Comparison of ENCODE assay signal across 10 cellular contexts in genomic region chr3:128113817-128114794, GRCh38. TPM values are rescaled to one million over a fixed set of nuclear protein-coding genes. Genes with fewer than 3 reads are reported as not detected.
DNase-seq lines count a peak whose midpoint lies in the region; ATAC-seq and TF ChIP-seq lines count a peak whose summit lies in the region.
"Had no signal": no experiment of that assay in that cellular context is flagged by ENCODE, and none has a peak within 500 bp of the region (broad histone marks: within the 10 kb centered on the region; RNA-seq: fewer than 3 reads in every experiment).

No MANE protein-coding gene starts in this region.

- TF ChIP-seq CTCF in activated B cell treated with CpG ODN at 0.5 μM for 24 hours (IDR thresholded peaks at IDR 0.05) = no peak

- H3K36me3 Mint-ChIP-seq in activated CD4-positive, alpha-beta T cell treated with anti-CD3 and anti-CD28 coated beads, Interleukin-2, amount 10 ng/mL, durations not matched to agents 7 days and 5 days (ENCODE audit: low read depth) = peaks cover 57% of the 10 kb centered on the region
- H3K36me3 Mint-ChIP-seq in activated B cell treated with CpG ODN at 0.5 μM for 24 hours (ENCODE audit: low read depth) = peaks cover 65% of the 10 kb centered on the region
- peaks cover 32% of the 10 kb centered on the region for H3K36me3 Mint-ChIP-seq in natural killer cell treated with Interleukin-12 subunit alpha and Interleukin-12 subunit beta and Interleukin-15 and Interleukin-18, amount 100 ng/mL, for 72 hours

- peaks cover 53% of the 10 kb centered on the region for H3K4me1 Mint-ChIP-seq in activated CD4-positive, alpha-beta T cell treated with anti-CD3 and anti-CD28 coated beads, Interleukin-2, amount 10 ng/mL, durations not matched to agents 7 days and 5 days
- H3K4me1 Mint-ChIP-seq in activated B cell treated with CpG ODN at 0.5 μM for 24 hours = peaks cover 27% of the 10 kb centered on the region
- peaks cover 23 to 39% of the 10 kb centered on the region in 2 donors for H3K4me1 Mint-ChIP-seq in natural killer cell treated with Interleukin-12 subunit alpha and Interleukin-12 subunit beta and Interleukin-15 and Interleukin-18, amount 100 ng/mL, for 72 hours (ENCODE audit: low read depth in 2 of 2)

- peak; percentile 70 for ATAC-seq in HG02798 (IDR thresholded peaks at IDR 0.05; ENCODE audit: poor library complexity, unreplicated experiment)
- peak; percentile 31 for ATAC-seq in activated B cell treated with CpG ODN at 0.5 μM for 24 hours (ENCODE audit: low read depth)
- ATAC-seq in natural killer cell treated with Interleukin-12 subunit alpha and Interleukin-12 subunit beta and Interleukin-15 and Interleukin-18, amount 100 ng/mL, for 72 hours = no peak
- ATAC-seq in GM18858 (IDR thresholded peaks at IDR 0.05; ENCODE audit: unreplicated experiment) = no peak

- CTCF ChIA-PET in activated CD4-positive, alpha-beta T cell treated with anti-CD3 and anti-CD28 coated beads, Interleukin-2, amount 10 ng/mL, durations not matched to agents 7 days and 5 days (lab: Charles Lee) = interaction anchor here (0.6 to 1.5 kb wide), 5 partner anchors 10 to 521 kb away, joined by 3 to 6 read pairs (median 4); partner anchors contain the start of gene RUVBL1
- CTCF ChIA-PET in activated B cell treated with CpG ODN at 0.5 μM for 24 hours (lab: Charles Lee) = no interaction called here

- H3K9me3 Mint-ChIP-seq in activated CD4-positive, alpha-beta T cell treated with anti-CD3 and anti-CD28 coated beads, Interleukin-2, amount 10 ng/mL, durations not matched to agents 7 days and 5 days = no peaks in the 10 kb centered on the region
- H3K9me3 Mint-ChIP-seq in activated B cell treated with CpG ODN at 0.5 μM for 24 hours = no peaks in the 10 kb centered on the region
- H3K9me3 Mint-ChIP-seq in natural killer cell treated with Interleukin-12 subunit alpha and Interleukin-12 subunit beta and Interleukin-15 and Interleukin-18, amount 100 ng/mL, for 72 hours = no peaks in the 10 kb centered on the region
- H3K9me3 Mint-ChIP-seq: mesothelial cell of epicardium had no signal

- H3K4me3 Mint-ChIP-seq in activated CD4-positive, alpha-beta T cell treated with anti-CD3 and anti-CD28 coated beads, Interleukin-2, amount 10 ng/mL, durations not matched to agents 7 days and 5 days = peak overlapping the region; percentile 40
- H3K4me3 Mint-ChIP-seq in activated B cell treated with CpG ODN at 0.5 μM for 24 hours = peak overlapping the region; percentile 48
- H3K4me3 Mint-ChIP-seq in natural killer cell treated with Interleukin-12 subunit alpha and Interleukin-12 subunit beta and Interleukin-15 and Interleukin-18, amount 100 ng/mL, for 72 hours = peak overlapping the region; percentile 77
- H3K4me3 Mint-ChIP-seq: mesothelial cell of epicardium had no signal

- H3K27ac Mint-ChIP-seq in activated CD4-positive, alpha-beta T cell treated with anti-CD3 and anti-CD28 coated beads, Interleukin-2, amount 10 ng/mL, durations not matched to agents 7 days and 5 days = peak overlapping the region; percentile 60
- H3K27ac Mint-ChIP-seq in activated B cell treated with CpG ODN at 0.5 μM for 24 hours = peak overlapping the region; percentile 25
- H3K27ac Mint-ChIP-seq in natural killer cell treated with Interleukin-12 subunit alpha and Interleukin-12 subunit beta and Interleukin-15 and Interleukin-18, amount 100 ng/mL, for 72 hours = peak overlapping the region; percentile 55 to 92
- H3K27ac Mint-ChIP-seq: mesothelial cell of epicardium had no signal

- H3K27me3 Mint-ChIP-seq in activated CD4-positive, alpha-beta T cell treated with anti-CD3 and anti-CD28 coated beads, Interleukin-2, amount 10 ng/mL, durations not matched to agents 7 days and 5 days = no peaks in the 10 kb centered on the region
- H3K27me3 Mint-ChIP-seq in activated B cell treated with CpG ODN at 0.5 μM for 24 hours = no peaks in the 10 kb centered on the region
- no peaks in the 10 kb centered on the region for H3K27me3 Mint-ChIP-seq in natural killer cell treated with Interleukin-12 subunit alpha and Interleukin-12 subunit beta and Interleukin-15 and Interleukin-18, amount 100 ng/mL, for 72 hours

- POLR2A ChIA-PET in activated CD4-positive, alpha-beta T cell treated with anti-CD3 and anti-CD28 coated beads, Interleukin-2, amount 10 ng/mL, durations not matched to agents 7 days and 5 days (lab: Charles Lee) = no interaction called here
- POLR2A ChIA-PET in activated B cell treated with CpG ODN at 0.5 μM for 24 hours (lab: Charles Lee) = interaction anchor here (2.0 kb wide), 1 partner anchor 9 kb away, joined by 11 read pairs; the partner anchor contains the start of gene RUVBL1

- intact Hi-C loops in activated B cell treated with CpG ODN at 0.5 μM for 24 hours (cut with micrococcal nuclease) = no loop called here

- DNase-seq in activated CD4-positive, alpha-beta T cell treated with anti-CD3 and anti-CD28 coated beads, Interleukin-2, amount 10 ng/mL, durations not matched to agents 7 days and 5 days = no peak
- no peak for DNase-seq in activated CD4-positive, alpha-beta T cell treated with anti-CD3 and anti-CD28 coated beads for 48 hours
- DNase-seq in activated B cell treated with CpG ODN at 0.5 μM for 24 hours (no peak), 8988T (no peak), retina (no peak)
- DNase-seq in natural killer cell treated with Interleukin-12 subunit alpha and Interleukin-12 subunit beta and Interleukin-15 and Interleukin-18, amount 100 ng/mL, for 72 hours (ENCODE audit: low spot score) = no peak
- DNase-seq: NCI-H748 treated with DMSO at 0.1 percent for 48 hours had no signal

RNA-seq across cellular contexts. Expression of gene RUVBL1, which starts 9.5 kb away (rescaled TPM):
- 10 to 100 TPM; 58.3 to 58.7 TPM for total RNA-seq in activated CD4-positive, alpha-beta T cell treated with anti-CD3 and anti-CD28 coated beads, Interleukin-2, amount 10 ng/mL, durations not matched to agents 7 days and 5 days
- total RNA-seq in activated B cell treated with CpG ODN at 0.5 μM for 24 hours = 44.8 and 46.6 TPM in 2 replicates
- total RNA-seq in natural killer cell treated with Interleukin-12 subunit alpha and Interleukin-12 subunit beta and Interleukin-15 and Interleukin-18, amount 100 ng/mL, for 72 hours = 10 to 100 TPM; 46.6 to 93.0 TPM

RNA-seq across cellular contexts. Expression of gene EEFSEC, which starts 39.2 kb away (rescaled TPM):
- total RNA-seq in activated CD4-positive, alpha-beta T cell treated with anti-CD3 and anti-CD28 coated beads, Interleukin-2, amount 10 ng/mL, durations not matched to agents 7 days and 5 days = 10 to 100 TPM; 16.6 to 17.1 TPM
- 20.0 and 21.3 TPM in 2 replicates for total RNA-seq in activated B cell treated with CpG ODN at 0.5 μM for 24 hours
- 10 to 100 TPM; 20.8 to 32.7 TPM for total RNA-seq in natural killer cell treated with Interleukin-12 subunit alpha and Interleukin-12 subunit beta and Interleukin-15 and Interleukin-18, amount 100 ng/mL, for 72 hours

Comparison
In these comparisons a context has a peak if more than half of its experiments do, and no peak if none do; other contexts are left out.
1. ATAC-seq: peak in HG02798 (single experiment) and activated B cell treated with CpG ODN at 0.5 μM for 24 hours (single experiment); none in natural killer cell treated with Interleukin-12 subunit alpha and Interleukin-12 subunit beta and Interleukin-15 and Interleukin-18, amount 100 ng/mL, for 72 hours (0 of 2) and GM18858 (single experiment).
2. Peak in every context shown above with its lines, with median percentiles within 50 percentile points of each other: H3K27ac Mint-ChIP-seq and H3K4me3 Mint-ChIP-seq.